Comparison of ENCODE assay signal across 12 cellular contexts in the genomic region with DNA sequence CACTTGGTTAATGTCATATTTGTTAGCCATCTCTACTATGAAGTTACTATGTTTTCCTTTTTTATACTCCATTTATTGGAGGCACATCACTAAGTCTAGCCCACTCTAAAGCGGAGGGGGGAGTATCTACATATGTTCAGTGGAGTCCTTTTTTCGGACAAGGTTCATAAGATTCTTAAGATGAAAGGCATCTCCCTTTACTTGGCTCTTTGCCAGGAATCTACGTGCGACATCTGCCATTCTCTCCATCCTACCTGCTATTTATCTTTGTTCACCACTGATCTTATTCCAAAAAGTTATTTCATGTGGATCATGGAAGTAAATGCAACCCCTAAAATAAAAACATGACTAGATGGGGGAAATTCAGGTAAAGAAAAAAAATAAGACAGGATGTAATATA.
DNase-seq lines count a peak whose midpoint lies in the region; ATAC-seq and TF ChIP-seq lines count a peak whose summit lies in the region.
"Had no signal": no experiment of that assay in that cellular context is flagged by ENCODE, and none has a peak within 500 bp of the region (broad histone marks: within the 10 kb centered on the region; RNA-seq: fewer than 3 reads in every experiment).

No MANE protein-coding gene starts in this region.

- H3K9ac ChIP-seq in HUES64 (ENCODE audit: low read depth, low read length), result no peak overlapping the region
- peak overlapping the region; percentile 18; the same call in 1 of the 2 replicates for H3K9ac ChIP-seq in PC-3 (ENCODE audit: low read length)
- no peak overlapping the region; the same call in 1 of the 2 replicates for H3K9ac ChIP-seq in iPS-20b (ENCODE audit: low read depth, low read length)

- H3K4me2 ChIP-seq in PC-3 (ENCODE audit: low read length), result peak overlapping the region; percentile 2; the same call in 1 of the 2 replicates

- no peak for TF ChIP-seq EP300 in sigmoid colon (IDR thresholded peaks at IDR 0.05)

- TF ChIP-seq CTCF in PC-3 (conservative IDR thresholded peaks at IDR 0.05; ENCODE audit: low read depth, low read length) (no peak), sigmoid colon (IDR thresholded peaks at IDR 0.05) (no peak)

- H3K9me2 ChIP-seq in PC-3 (replicated peaks; ENCODE audit: low read length), result no peaks in the 10 kb centered on the region

- no peaks in the 10 kb centered on the region for H4K20me1 ChIP-seq in PC-3 (ENCODE audit: low read length)

- peak overlapping the region; percentile 82; the same call in 1 of the 2 replicates for H3K27ac ChIP-seq in HUES64 (ENCODE audit: low read depth, low read length)
- peak overlapping the region; percentile 66 for H3K27ac ChIP-seq in PC-3 (ENCODE audit: low read length)
- H3K27ac ChIP-seq in iPS-20b (ENCODE audit: low read length), result no peak overlapping the region
- H3K27ac ChIP-seq in sigmoid colon, result no peak overlapping the region
- H3K27ac ChIP-seq: Peyer's patch had no signal

- peaks cover 8% of the 10 kb centered on the region for H3F3A ChIP-seq in PC-3 (ENCODE audit: low read length, unreplicated experiment)

- WGBS in HUES64, result 97% methylated on average over 4 of the region's 4 CpGs
- 71 to 93% methylated on average over 4 of the region's 4 CpGs for WGBS in sigmoid colon, 2 donors

- no peak overlapping the region for H2AFZ ChIP-seq in PC-3 (ENCODE audit: low read length)

- POLR2A ChIA-PET in PC-3 (lab: Charles Lee; ENCODE audit: unreplicated experiment), result no interaction called here

- CTCF ChIA-PET in PC-3 (lab: Charles Lee), result no interaction called here

- H3K79me2 ChIP-seq in PC-3 (ENCODE audit: low read length), result no peaks in the 10 kb centered on the region

- H3K4me1 ChIP-seq in HUES64 (ENCODE audit: insufficient read depth, low read length), result peaks cover 16% of the 10 kb centered on the region
- peaks cover 34% of the 10 kb centered on the region for H3K4me1 ChIP-seq in PC-3 (ENCODE audit: insufficient read depth, low read length)
- peaks cover 17% of the 10 kb centered on the region for H3K4me1 ChIP-seq in iPS-20b (ENCODE audit: insufficient read depth, low read length)
- H3K4me1 ChIP-seq in sigmoid colon, result no peaks in the 10 kb centered on the region
- H3K4me1 ChIP-seq: Caco-2, Peyer's patch had no signal

- H3K27me3 ChIP-seq in HUES64 (ENCODE audit: insufficient read depth, low read length) (no peaks in the 10 kb centered on the region), PC-3 (ENCODE audit: low read length) (no peaks in the 10 kb centered on the region), iPS-20b (ENCODE audit: insufficient read depth, low read length) (no peaks in the 10 kb centered on the region), sigmoid colon (no peaks in the 10 kb centered on the region)
- H3K27me3 ChIP-seq: Peyer's patch had no signal

- TF ChIP-seq POLR2A in sigmoid colon (IDR thresholded peaks at IDR 0.05), result no peak

- BruUV-seq in PC-3 (replicated peaks; lab: Mats Ljungman, UMichigan), result no TSS peak

- no peak overlapping the region for H3K4me3 ChIP-seq in HUES64 (ENCODE audit: low read length)
- no peak overlapping the region for H3K4me3 ChIP-seq in PC-3 (ENCODE audit: low read length)
- H3K4me3 ChIP-seq in iPS-20b (ENCODE audit: low read length), result peak overlapping the region; percentile 39; the same call in 1 of the 2 replicates
- H3K4me3 ChIP-seq in sigmoid colon, result no peak overlapping the region
- H3K4me3 ChIP-seq: Peyer's patch had no signal

- H3K36me3 ChIP-seq in HUES64 (ENCODE audit: insufficient read depth, low read length) (peaks cover 19% of the 10 kb centered on the region), PC-3 (ENCODE audit: low read depth, low read length) (no peaks in the 10 kb centered on the region), iPS-20b (ENCODE audit: insufficient read depth, low read depth, low read length) (peaks cover 11% of the 10 kb centered on the region), sigmoid colon (peaks cover 7 to 30% (median 8%) of the 10 kb centered on the region in 4 donors)

- intact Hi-C loops in PC-3 (cut with micrococcal nuclease), result loop anchor here (10.0 kb wide), 1 partner anchor 202 kb away; the partner anchor contains the start of gene PISD
- intact Hi-C loops in sigmoid colon (cut with DNase I), result no loop called here

- ATAC-seq in PC-3, result no peak

- DNase-seq in NCI-H748 (lab: John Stamatoyannopoulos, UW; ENCODE audit: unreplicated experiment), result peak; percentile 5
- no peak for DNase-seq in NCI-H748 treated with DMSO at 0.1 percent for 48 hours (lab: John Stamatoyannopoulos, UW)
- DNase-seq in PC-3, result no peak
- no peak for DNase-seq in SW 1271 (lab: John Stamatoyannopoulos, UW)
- DNase-seq in sigmoid colon, result no peak
- DNase-seq: AML-193, Caco-2, IMR-90, Peyer's patch, Right ventricle myocardium superior had no signal

- H3K9me3 ChIP-seq in HUES64 (ENCODE audit: insufficient read depth, low read depth, low read length), result no peaks in the 10 kb centered on the region
- H3K9me3 ChIP-seq in PC-3 (ENCODE audit: low read length), result no peaks in the 10 kb centered on the region
- H3K9me3 ChIP-seq in iPS-20b (ENCODE audit: insufficient read depth, low read depth, low read length), result no peaks in the 10 kb centered on the region
- H3K9me3 ChIP-seq in sigmoid colon, result no peaks in the 10 kb centered on the region
- H3K9me3 ChIP-seq: Caco-2, Peyer's patch had no signal

Comparison
In these comparisons a context has a peak if more than half of its experiments do, and no peak if none do; other contexts are left out.
1. H3K27ac ChIP-seq: peak in HUES64 (single experiment) and PC-3 (single experiment); none in iPS-20b (single experiment) and sigmoid colon (0 of 4).